ENCODE assay signal across 8 cellular contexts in genomic region chr6:44133003-44133931, GRCh38. TPM values are rescaled to one million over a fixed set of nuclear protein-coding genes. Genes with fewer than 3 reads are reported as not detected.
DNase-seq lines count a peak whose midpoint lies in the region; ATAC-seq and TF ChIP-seq lines count a peak whose summit lies in the region.

No MANE protein-coding gene starts in this region.

- TF ChIP-seq EP300 in SK-N-SH (IDR thresholded peaks at IDR 0.05; ENCODE audit: borderline replicate concordance in 1 of 2, low read depth in 1 of 2, low read length in 1 of 2) = no peak; a peak in 1 of 4 replicates
- no peak for TF ChIP-seq EP300 in ovary (IDR thresholded peaks at IDR 0.05)

- H3K36me3 ChIP-seq in ACC112 (ENCODE audit: insufficient read depth, low read length) (no peaks in the 10 kb centered on the region), SK-N-SH (replicated peaks in 1 of 2; ENCODE audit: control insufficient read depth in 1 of 2, insufficient read depth in 2 of 2, low read length in 1 of 2) (peaks cover 0 to 16% of the 10 kb centered on the region in 2 experiments), ovary (no peaks in the 10 kb centered on the region)

- no peaks in the 10 kb centered on the region for H3K27me3 ChIP-seq in ACC112 (ENCODE audit: insufficient read depth, low read length)
- no peaks in the 10 kb centered on the region for H3K27me3 ChIP-seq in SK-N-SH (ENCODE audit: insufficient read depth)
- no peaks in the 10 kb centered on the region for H3K27me3 ChIP-seq in foreskin keratinocyte
- H3K27me3 ChIP-seq in ovary = no peaks in the 10 kb centered on the region

- TF ChIP-seq CTCF in SK-N-SH (IDR thresholded peaks at IDR 0.05) (no peak), foreskin keratinocyte (conservative IDR thresholded peaks at IDR 0.05) (no peak), ovary (IDR thresholded peaks at IDR 0.05) (no peak)

- H4K20me1 ChIP-seq in SK-N-SH (ENCODE audit: insufficient read depth) = peaks cover 5% of the 10 kb centered on the region; the same call in 1 of the 2 replicates

- TF ChIP-seq RAD21 in SK-N-SH (IDR thresholded peaks at IDR 0.05; ENCODE audit: low read length) = no peak; the same call in 1 of the 2 replicates

- peak; percentile 78 for ATAC-seq in foreskin keratinocyte
- no peak for ATAC-seq in HG02884 (IDR thresholded peaks at IDR 0.05; ENCODE audit: unreplicated experiment)

- POLR2A ChIA-PET in SK-N-SH (lab: Yijun Ruan, JAX) = interaction anchor here (0.6 to 1.0 kb wide), 2 partner anchors 114 to 912 kb away, joined by 3 read pairs; partner anchors contain the start of gene HSP90AB1

- 52% methylated on average over 9 of the region's 9 CpGs for WGBS in SK-N-SH (ENCODE audit: low lambda C conversion rate)
- WGBS in ovary, 3 donors = 34 to 41% (median 35%) methylated on average over 9 of the region's 9 CpGs

- no peaks in the 10 kb centered on the region for H3K9me2 ChIP-seq in SK-N-SH

- intact Hi-C loops in ovary (cut with DNase I) = no loop called here

- H3K4me1 ChIP-seq in ACC112 (ENCODE audit: control insufficient read depth, insufficient read depth, low read length, unreplicated experiment) = peaks cover 9% of the 10 kb centered on the region
- peaks cover 4 to 15% of the 10 kb centered on the region in 2 experiments; a peak in 1 of 4 replicates for H3K4me1 ChIP-seq in SK-N-SH (ENCODE audit: control insufficient read depth in 1 of 2, insufficient read depth in 2 of 2, low read depth in 1 of 2, low read length in 1 of 2)
- H3K4me1 ChIP-seq in foreskin keratinocyte = no peaks in the 10 kb centered on the region
- H3K4me1 ChIP-seq in ovary (ENCODE audit: insufficient read depth) = peaks cover 4% of the 10 kb centered on the region

- H3K4me2 ChIP-seq in SK-N-SH = no peak overlapping the region

- H3K9ac ChIP-seq in SK-N-SH = no peak overlapping the region

- no peak overlapping the region for H3K27ac ChIP-seq in ACC112 (ENCODE audit: low read depth, low read length)
- peak overlapping the region in 1 of 2 experiments; percentile 54; a peak in 2 of 4 replicates for H3K27ac ChIP-seq in SK-N-SH (ENCODE audit: low read depth in 2 of 2, low read length in 1 of 2)
- no peak overlapping the region for H3K27ac ChIP-seq in foreskin keratinocyte
- H3K27ac ChIP-seq in ovary = no peak overlapping the region

- peak overlapping the region; percentile 35 for H3K4me3 ChIP-seq in ACC112 (ENCODE audit: low read depth, low read length)
- no peak overlapping the region; a peak in 1 of 4 replicates for H3K4me3 ChIP-seq in SK-N-SH (ENCODE audit: low read depth in 2 of 2, low read length in 1 of 2)
- no peak overlapping the region for H3K4me3 ChIP-seq in ovary

- H3K79me2 ChIP-seq in ACC112 (ENCODE audit: control insufficient read depth, insufficient read depth, low read length, unreplicated experiment) = peaks cover 17% of the 10 kb centered on the region
- H3K79me2 ChIP-seq in SK-N-SH (ENCODE audit: insufficient read depth) = peaks cover 33% of the 10 kb centered on the region

- peak; percentile 57 for DNase-seq in HT-29 (ENCODE audit: low spot score)
- DNase-seq in SK-N-SH = peak; percentile 94
- peak in 1 of 2 donors; percentile 42 for DNase-seq in foreskin keratinocyte
- peak in 3 of 5 donors; percentile 21 to 52 (median 52) for DNase-seq in ovary
- no peak for DNase-seq in RPMI8226
- DNase-seq in activated CD8-positive, alpha-beta memory T cell treated with anti-CD3 and anti-CD28 coated beads, Interleukin-2, amount 50 U/mL, for 48 hours = no peak

- TF ChIP-seq POLR2A in ovary (IDR thresholded peaks at IDR 0.05) = no peak

- H3K9me3 ChIP-seq in SK-N-SH = no peaks in the 10 kb centered on the region
- H3K9me3 ChIP-seq in ovary = no peaks in the 10 kb centered on the region

- CTCF ChIA-PET in SK-N-SH (lab: Yijun Ruan, JAX) = interaction anchor here (0.8 to 3.9 kb wide), 12 partner anchors 17 to 364 kb away, joined by 3 to 18 read pairs (median 4); no protein-coding TSS in a partner anchor

- peak overlapping the region; percentile 17 for H2AFZ ChIP-seq in ACC112 (ENCODE audit: low read length, unreplicated experiment)
- H2AFZ ChIP-seq in SK-N-SH (ENCODE audit: low read depth) = no peak overlapping the region

- peaks cover 3% of the 10 kb centered on the region for H3F3A ChIP-seq in SK-N-SH (replicated peaks; ENCODE audit: insufficient read depth)

TF ChIP-seq in SK-N-SH, 30 proteins besides CTCF, POLR2A, EP300 and RAD21:
- TF ChIP-seq CHD2 (IDR thresholded peaks at IDR 0.05; ENCODE audit: low read length, partially characterized antibody) (peak; percentile 83), SMC3 (IDR thresholded peaks at IDR 0.05; ENCODE audit: low read depth, low read length) (peak; percentile 7; the same call in 1 of the 2 replicates), REST (IDR thresholded peaks at IDR 0.05; ENCODE audit: low read depth, low read length) (no peak), TEAD4 (IDR thresholded peaks at IDR 0.05; ENCODE audit: borderline replicate concordance, insufficient read depth) (no peak), RCOR1 (IDR thresholded peaks at IDR 0.05; ENCODE audit: low read length) (0 out of 2 replicates have a peak, but pooled peaks have one; percentile 14), MXI1 (IDR thresholded peaks at IDR 0.05; ENCODE audit: low read depth, low read length) (peak; percentile 56; the same call in 1 of the 2 replicates)

RNA-seq across cellular contexts. Expression of gene TMEM63B, which starts 5.9 kb away (rescaled TPM):
- 23.3 and 23.9 TPM in 2 replicates for total RNA-seq in HT-29 (2014; rRNA removed; shearing (Covaris generic))
- 52.7 and 63.2 TPM in 2 replicates for polyA plus RNA-seq in SK-N-SH (2012; rRNA removed)
- polyA plus RNA-seq in SK-N-SH (2012; cell fraction: cytosol; rRNA removed) = 26.9 and 37.6 TPM in 2 replicates
- 97.6 and 129 TPM in 2 replicates for polyA plus RNA-seq in SK-N-SH (2012; cell fraction: nucleus; rRNA removed)
- total RNA-seq in foreskin keratinocyte = 57.0 and 57.8 TPM in 2 replicates
- polyA plus RNA-seq in foreskin keratinocyte = 34.4 and 35.9 TPM in 2 replicates
- 10 to 100 TPM in 6 of 7 donors, 1 to 10 TPM in 1; 7.5 to 20.6 (median 16.5) TPM for total RNA-seq in ovary
- 10 to 100 TPM; 11.7 to 25.7 TPM for polyA plus RNA-seq in ovary

RNA-seq across cellular contexts. Expression of gene MRPL14, which starts 6.0 kb away (rescaled TPM):
- 158 and 160 TPM in 2 replicates for total RNA-seq in HT-29 (2014; rRNA removed; shearing (Covaris generic))
- polyA plus RNA-seq in SK-N-SH (2012; rRNA removed) = 92.4 and 97.0 TPM in 2 replicates
- polyA plus RNA-seq in SK-N-SH (2012; cell fraction: cytosol; rRNA removed) = 72.1 and 86.3 TPM in 2 replicates
- 39.4 and 45.0 TPM in 2 replicates for polyA plus RNA-seq in SK-N-SH (2012; cell fraction: nucleus; rRNA removed)
- 123 and 124 TPM in 2 replicates for total RNA-seq in foreskin keratinocyte
- polyA plus RNA-seq in foreskin keratinocyte = 183 and 189 TPM in 2 replicates
- total RNA-seq in ovary = 10 to 100 TPM; 21.5 to 35.9 (median 24.9) TPM
- 10 to 100 TPM; 20.8 to 23.3 TPM for polyA plus RNA-seq in ovary

RNA-seq across cellular contexts. Expression of gene CAPN11, which starts 25.4 kb away (rescaled TPM):
- total RNA-seq in HT-29 (2014; rRNA removed; shearing (Covaris generic)) = 0.23 TPM in 1 of 2 replicates, not detected in the other
- polyA plus RNA-seq in SK-N-SH (2012; rRNA removed) (not detected in 2 replicates), foreskin keratinocyte (not detected in 2 replicates), ovary (under 1 TPM; 0.17 to 0.38 TPM)
- polyA plus RNA-seq in SK-N-SH (2012; cell fraction: cytosol; rRNA removed) = 0.01 TPM in 1 of 2 replicates, not detected in the other
- polyA plus RNA-seq in SK-N-SH (2012; cell fraction: nucleus; rRNA removed) = 0.04 TPM in 1 of 2 replicates, not detected in the other
- total RNA-seq in foreskin keratinocyte (not detected in 2 replicates), ovary (under 1 TPM in 3 of 7 donors, not detected in 4; 0.18 to 0.22 (median 0.20) TPM)

Comparison
In these comparisons a context has a peak if more than half of its experiments do, and no peak if none do; other contexts are left out.
1. DNase-seq: peak in HT-29 (single experiment), SK-N-SH (single experiment) and ovary (3 of 5); none in RPMI8226 (single experiment) and activated CD8-positive, alpha-beta memory T cell treated with anti-CD3 and anti-CD28 coated beads, Interleukin-2, amount 50 U/mL, for 48 hours (single experiment).